In genomic region chr10:4902571-4903011, GRCh38 we compare ENCODE assay signal across 1 cellular context.
TF ChIP-seq lines count a peak whose summit lies in the region.

No MANE protein-coding gene starts in this region.

TF ChIP-seq in GM23338, 12 proteins besides CTCF, POLR2A, EP300 and RAD21 (continued from another document):
- TF ChIP-seq ZNF462 (CRISPR knock-in tag; IDR thresholded peaks at IDR 0.05) (no peak), EZH2phosphoT487 (IDR thresholded peaks at IDR 0.05; ENCODE audit: unreplicated experiment) (no peak), EZH2 (IDR thresholded peaks at IDR 0.05; ENCODE audit: low read depth, unreplicated experiment) (no peak), CREB1 (CRISPR knock-in tag; IDR thresholded peaks at IDR 0.05; ENCODE audit: low read depth) (no peak), ZNF331 (CRISPR knock-in tag; IDR thresholded peaks at IDR 0.05; ENCODE audit: low read depth) (no peak), ZNF114 (CRISPR knock-in tag; IDR thresholded peaks at IDR 0.05) (no peak), ETS1 (IDR thresholded peaks at IDR 0.05) (no peak), STAT1 (IDR thresholded peaks at IDR 0.05; ENCODE audit: unreplicated experiment) (no peak)
TF ChIP-seq in GM23338: peak in this region for 0.
